Comparison of ENCODE assay signal across 13 cellular contexts in genomic region chr7:4845740-4846142, GRCh38. TPM values are rescaled to one million over a fixed set of nuclear protein-coding genes. Genes with fewer than 3 reads are reported as not detected.
A peak's percentile ranks its signal among the peaks of the same experiment; 100 is the strongest.
DNase-seq lines count a peak whose midpoint lies in the region; ATAC-seq, FAIRE-seq and TF ChIP-seq lines count a peak whose summit lies in the region.
"Had no signal": no experiment of that assay in that cellular context is flagged by ENCODE, and none has a peak within 500 bp of the region (broad histone marks: within the 10 kb centered on the region; RNA-seq: fewer than 3 reads in every experiment).

No MANE protein-coding gene starts in this region.

- H4K91ac ChIP-seq in H1 (replicated peaks; ENCODE audit: insufficient read length, low read length) = no peak overlapping the region

- H3K4me1 Mint-ChIP-seq in activated T-cell treated with anti-CD3 and anti-CD28 coated beads, Interleukin-2, amount 50 U/mL, for 4 hours (ENCODE audit: low read depth) = peaks cover 4% of the 10 kb centered on the region
- H3K4me1 Mint-ChIP-seq: activated naive CD4-positive, alpha-beta T cell treated with anti-CD3 and anti-CD28 coated beads, Interleukin-2, amount 10 ng/mL, durations not matched to agents 7 days and 5 days had no signal

- H2BK5ac ChIP-seq in H1 (ENCODE audit: low read depth, low read length) = no peak overlapping the region

- no peak overlapping the region for H3K18ac ChIP-seq in H1 (ENCODE audit: extremely low read depth, low read length)

- no peak for FAIRE-seq in H1 (lab: Jason Lieb, UNC)

- no peak overlapping the region for H2BK20ac ChIP-seq in H1 (ENCODE audit: low read length)

- no peak overlapping the region for H3K27ac ChIP-seq in H1 (ENCODE audit: low read depth, low read length)
- H3K27ac ChIP-seq: prostate gland, stomach had no signal

- TF ChIP-seq CTCF in BJ (IDR thresholded peaks at IDR 0.05; ENCODE audit: insufficient read depth, low read depth, low read length) = 0 out of 2 replicates have a peak, but pooled peaks have one; percentile 5
- peak; percentile 75 to 89 (median 84) for TF ChIP-seq CTCF in H1 (IDR thresholded peaks at IDR 0.05; ENCODE audit: control extremely low read depth in 1 of 3, insufficient read depth in 1 of 3, low read depth in 1 of 3, low read length in 3 of 3)

- no peak for ATAC-seq in HG02884 (IDR thresholded peaks at IDR 0.05; ENCODE audit: unreplicated experiment)
- no peak for ATAC-seq in activated T-cell treated with anti-CD3 and anti-CD28 coated beads, Interleukin-2, amount 50 U/mL, for 4 hours
- ATAC-seq: T-cell had no signal

- TF ChIP-seq RAD21 in H1 (IDR thresholded peaks at IDR 0.05 in 1 of 2, conservative IDR thresholded peaks at IDR 0.05 in 1 of 2; ENCODE audit: low read depth in 2 of 2, low read length in 2 of 2) = peak; percentile 53 to 60

- no peaks in the 10 kb centered on the region for H3K23me2 ChIP-seq in H1 (ENCODE audit: low read depth, low read length)

- H3K4ac ChIP-seq in H1 (replicated peaks; ENCODE audit: insufficient read length, low read depth, low read length) = no peak overlapping the region

- H3K27me3 Mint-ChIP-seq in activated T-cell treated with anti-CD3 and anti-CD28 coated beads, Interleukin-2, amount 50 U/mL, for 4 hours (ENCODE audit: low read depth) = peaks cover 22% of the 10 kb centered on the region

- WGBS in H1 (ENCODE audit: extremely low coverage in 1 of 2, insufficient coverage in 1 of 2, insufficient read length in 1 of 2, insufficient replicate concordance in 2 of 2, low coverage in 1 of 2, low lambda C conversion rate in 2 of 2, missing lambda C conversion rate in 1 of 2), 2 experiments = 60% methylated on average over 18 of the region's 18 CpGs; no CpG with 5 or more reads in 1 of the 2 experiments

- no peaks in the 10 kb centered on the region for H3K27me3 ChIP-seq in BJ (ENCODE audit: control insufficient read depth, insufficient read depth, low read length)
- H3K27me3 ChIP-seq in H1 (replicated peaks in 1 of 4; ENCODE audit: control insufficient read depth in 3 of 4, extremely low read depth in 1 of 4, insufficient read depth in 3 of 4, low read length in 3 of 4) = no peaks in the 10 kb centered on the region

- H3K56ac ChIP-seq in H1 (replicated peaks; ENCODE audit: insufficient read length, low read depth, low read length) = no peak overlapping the region

- H2AK5ac ChIP-seq in H1 (ENCODE audit: low read depth, low read length) = no peak overlapping the region

- H3K79me2 ChIP-seq in H1 (ENCODE audit: control insufficient read depth in 1 of 2, insufficient read depth in 2 of 2, low read length in 2 of 2) = no peaks in the 10 kb centered on the region

- no peak overlapping the region for H4K5ac ChIP-seq in H1 (ENCODE audit: insufficient read length, low read depth, low read length)

- H3K9me3 ChIP-seq in H1 (ENCODE audit: insufficient read depth in 2 of 2, low read depth in 1 of 2, low read length in 1 of 2) = no peaks in the 10 kb centered on the region
- H3K9me3 ChIP-seq: prostate gland had no signal

- no peaks in the 10 kb centered on the region for H3K4me1 ChIP-seq in H1 (replicated peaks in 1 of 4; ENCODE audit: control insufficient read depth in 3 of 4, insufficient read depth in 4 of 4, low read length in 3 of 4)
- H3K4me1 ChIP-seq: prostate gland, stomach had no signal

- H2BK15ac ChIP-seq in H1 (ENCODE audit: low read length) = no peak overlapping the region

- no peaks in the 10 kb centered on the region for H3K36me3 ChIP-seq in BJ (ENCODE audit: control insufficient read depth, insufficient read depth, low read length)
- H3K36me3 ChIP-seq in H1 (ENCODE audit: control insufficient read depth in 2 of 4, insufficient read depth in 4 of 4, low read length in 3 of 4) = no peaks in the 10 kb centered on the region
- H3K36me3 ChIP-seq: prostate gland, stomach had no signal

- DNase-seq in BJ (ENCODE audit: low read depth) (no peak), MV-4-11 (lab: John Stamatoyannopoulos, UW) (peak; percentile 72), H1 (ENCODE audit: low read depth in 1 of 2, low spot score in 2 of 2) (peak; percentile 67 to 71), mesenteric fat pad (ENCODE audit: low spot score) (peak; percentile 41), NAMALWA (ENCODE audit: low spot score) (no peak)
- no peak for DNase-seq in activated CD4-positive, alpha-beta T cell treated with anti-CD3 and anti-CD28 coated beads, Interleukin-2, amount 50 U/mL, for 4 hours
- DNase-seq in activated T-cell treated with anti-CD3 and anti-CD28 coated beads, Interleukin-2, amount 50 U/mL, for 4 hours = no peak
- DNase-seq: activated naive CD4-positive, alpha-beta T cell treated with anti-CD3 and anti-CD28 coated beads, Interleukin-2, amount 10 ng/mL, durations not matched to agents 7 days and 5 days; stomach; T-cell had no signal

- no peak overlapping the region for H3K14ac ChIP-seq in H1 (ENCODE audit: insufficient read length)

- no peak overlapping the region for H3K23ac ChIP-seq in H1 (ENCODE audit: insufficient read length)

- TF ChIP-seq POLR2A in H1 (IDR thresholded peaks at IDR 0.05; ENCODE audit: control extremely low read depth in 1 of 2, low read depth in 2 of 2, low read length in 2 of 2) = no peak

- H3K36me3 Mint-ChIP-seq in activated T-cell treated with anti-CD3 and anti-CD28 coated beads, Interleukin-2, amount 50 U/mL, for 4 hours (ENCODE audit: insufficient read depth) = no peaks in the 10 kb centered on the region
- H3K36me3 Mint-ChIP-seq: activated naive CD4-positive, alpha-beta T cell treated with anti-CD3 and anti-CD28 coated beads, Interleukin-2, amount 10 ng/mL, durations not matched to agents 7 days and 5 days; T-cell had no signal

- no peak for TF ChIP-seq EP300 in H1 (IDR thresholded peaks at IDR 0.05; ENCODE audit: borderline replicate concordance in 1 of 2, low read depth in 2 of 2, low read length in 2 of 2)

- H2AFZ ChIP-seq in H1 (ENCODE audit: low read length) = no peak overlapping the region; the same call in 1 of the 2 replicates

- POLR2A ChIA-PET in BJ (lab: Charles Lee) = no interaction called here
- POLR2A ChIA-PET in H1 (lab: Charles Lee; ENCODE audit: partially characterized antibody) = interaction anchor here (0.6 to 0.8 kb wide), 3 partner anchors 32 to 224 kb away, joined by 3 to 4 read pairs (median 3); no protein-coding TSS in a partner anchor

- no peaks in the 10 kb centered on the region for H4K20me1 ChIP-seq in H1 (replicated peaks in 1 of 2; ENCODE audit: control insufficient read depth in 1 of 2, insufficient read depth in 2 of 2, low read length in 2 of 2)

- H3K9me3 Mint-ChIP-seq in activated T-cell treated with anti-CD3 and anti-CD28 coated beads, Interleukin-2, amount 50 U/mL, for 4 hours = no peaks in the 10 kb centered on the region
- H3K9me3 Mint-ChIP-seq: activated naive CD4-positive, alpha-beta T cell treated with anti-CD3 and anti-CD28 coated beads, Interleukin-2, amount 10 ng/mL, durations not matched to agents 7 days and 5 days; T-cell had no signal

- no peak overlapping the region for H2BK12ac ChIP-seq in H1 (ENCODE audit: low read depth, low read length)

- H3K4me3 ChIP-seq in BJ (ENCODE audit: low read depth, low read length) (no peak overlapping the region), H1 (ENCODE audit: extremely low read depth in 1 of 4, insufficient read depth in 2 of 4, low read depth in 3 of 4, low read length in 4 of 4) (peak overlapping the region in 1 of 4 experiments; percentile 7; a peak in 2 of 8 replicates)
- H3K4me3 ChIP-seq: prostate gland, stomach had no signal

- no peak overlapping the region for H3K4me3 Mint-ChIP-seq in activated T-cell treated with anti-CD3 and anti-CD28 coated beads, Interleukin-2, amount 50 U/mL, for 4 hours
- H3K4me3 Mint-ChIP-seq: activated naive CD4-positive, alpha-beta T cell treated with anti-CD3 and anti-CD28 coated beads, Interleukin-2, amount 10 ng/mL, durations not matched to agents 7 days and 5 days; T-cell had no signal

- no peaks in the 10 kb centered on the region for H3K79me1 ChIP-seq in H1 (ENCODE audit: low read depth, low read length)

- H4K8ac ChIP-seq in H1 (ENCODE audit: extremely low read depth, insufficient read depth, low read length) = peak overlapping the region; percentile 14; the same call in 1 of the 2 replicates

- H2BK120ac ChIP-seq in H1 (replicated peaks; ENCODE audit: low read depth, low read length) = no peak overlapping the region

- H3K4me2 ChIP-seq in H1 (ENCODE audit: insufficient read depth in 1 of 2, low read depth in 2 of 2, low read length in 2 of 2) = no peak overlapping the region

- CTCF ChIA-PET in BJ (lab: Yijun Ruan, JAX) = interaction anchor here (0.7 to 3.7 kb wide), 2 partner anchors 38 to 128 kb away, joined by 3 to 14 read pairs; partner anchors contain the start of gene RADIL
- CTCF ChIA-PET in H1 (lab: Charles Lee; ENCODE audit: partially characterized antibody) = interaction anchor here (0.6 to 5.8 kb wide), 13 partner anchors 9 to 361 kb away, joined by 3 to 51 read pairs (median 5); partner anchors contain the start of gene RADIL

- H3K9ac ChIP-seq in H1 (replicated peaks in 1 of 4; ENCODE audit: extremely low read depth in 1 of 4, low read depth in 3 of 4, low read length in 3 of 4) = no peak overlapping the region; a peak in 1 of 7 replicates

RNA-seq across cellular contexts. Expression of gene PAPOLB, which starts 16.1 kb away (rescaled TPM):
- polyA plus RNA-seq in BJ (2011; rRNA removed) (0.01 and 0.02 TPM in 2 replicates), H1 (2011; rRNA removed) (0.02 TPM in 1 of 2 replicates, not detected in the other)
- polyA minus RNA-seq in BJ (2011; rRNA and poly(A)+ RNA removed) = 0.05 TPM in 2 replicates
- total RNA-seq in H1 (2021; fragmentation: NEBNext Ultra II Directional; extraction: Animal tissue kit (Norgen Biotek cat#: 25700)) = 0.11 and 0.15 TPM in 2 replicates
- not detected for polyA plus RNA-seq in H1 (2011; cell fraction: cytosol; rRNA removed)
- 0.06 TPM for polyA plus RNA-seq in H1 (2011; cell fraction: nucleus; rRNA removed)
- 0.04 TPM in 1 of 4 replicates, not detected in the others for polyA plus RNA-seq in H1 (2012, experiment 1 of 2)
- not detected for polyA plus RNA-seq in H1 (2012, experiment 2 of 2)
- polyA plus RNA-seq in H1 (2013, experiment 1 of 2) = not detected
- under 0.01 TPM for polyA plus RNA-seq in H1 (2013, experiment 2 of 2)
- 0.06 and 0.12 TPM in 2 replicates for polyA minus RNA-seq in H1 (2011; rRNA and poly(A)+ RNA removed)
- polyA minus RNA-seq in H1 (2011; cell fraction: cytosol; rRNA and poly(A)+ RNA removed) = not detected
- 0.90 TPM for polyA minus RNA-seq in H1 (2011; cell fraction: nucleus; rRNA and poly(A)+ RNA removed)
- 0.22 TPM for total RNA-seq in mesenteric fat pad
- under 1 TPM in 1 of 3 donors, not detected in 2; 0.05 TPM for total RNA-seq in activated T-cell treated with anti-CD3 and anti-CD28 coated beads, Interleukin-2, amount 50 U/mL, for 4 hours
- total RNA-seq: glomerular endothelial cell, T-cell had no signal
- polyA plus RNA-seq: stomach had no signal

RNA-seq across cellular contexts. Expression of gene RADIL, which starts 37.8 kb away (rescaled TPM):
- polyA plus RNA-seq in BJ (2011; rRNA removed) = 1.1 and 1.2 TPM in 2 replicates
- polyA minus RNA-seq in BJ (2011; rRNA and poly(A)+ RNA removed) = 1.6 and 2.9 TPM in 2 replicates
- total RNA-seq in H1 (2021; fragmentation: NEBNext Ultra II Directional; extraction: Animal tissue kit (Norgen Biotek cat#: 25700)) = 5.0 and 5.4 TPM in 2 replicates
- polyA plus RNA-seq in H1 (2011; rRNA removed) = 5.4 and 7.6 TPM in 2 replicates
- 5.5 TPM for polyA plus RNA-seq in H1 (2011; cell fraction: cytosol; rRNA removed)
- 7.6 TPM for polyA plus RNA-seq in H1 (2011; cell fraction: nucleus; rRNA removed)
- 3.2 to 5.1 TPM (median 4.1 TPM) in 4 replicates for polyA plus RNA-seq in H1 (2012, experiment 1 of 2)
- polyA plus RNA-seq in H1 (2012, experiment 2 of 2) = 2.9 TPM
- 2.5 TPM for polyA plus RNA-seq in H1 (2013, experiment 1 of 2)
- 2.9 TPM for polyA plus RNA-seq in H1 (2013, experiment 2 of 2)
- polyA minus RNA-seq in H1 (2011; rRNA and poly(A)+ RNA removed) = 3.6 and 4.1 TPM in 2 replicates
- 5.1 TPM for polyA minus RNA-seq in H1 (2011; cell fraction: cytosol; rRNA and poly(A)+ RNA removed)
- 4.3 TPM for polyA minus RNA-seq in H1 (2011; cell fraction: nucleus; rRNA and poly(A)+ RNA removed)
- total RNA-seq in mesenteric fat pad = 6.1 TPM
- under 1 TPM; 0.08 to 0.32 (median 0.23) TPM for total RNA-seq in activated T-cell treated with anti-CD3 and anti-CD28 coated beads, Interleukin-2, amount 50 U/mL, for 4 hours

Comparison
In these comparisons a context has a peak if more than half of its experiments do, and no peak if none do; other contexts are left out.
1. DNase-seq: peak in MV-4-11 (single experiment), H1 (2 of 2) and mesenteric fat pad (single experiment); none in BJ (single experiment), activated CD4-positive, alpha-beta T cell treated with anti-CD3 and anti-CD28 coated beads, Interleukin-2, amount 50 U/mL, for 4 hours (0 of 2), NAMALWA (single experiment) and activated T-cell treated with anti-CD3 and anti-CD28 coated beads, Interleukin-2, amount 50 U/mL, for 4 hours (single experiment).